ENCODE assay signal across 1 cellular context in the genomic region with DNA sequence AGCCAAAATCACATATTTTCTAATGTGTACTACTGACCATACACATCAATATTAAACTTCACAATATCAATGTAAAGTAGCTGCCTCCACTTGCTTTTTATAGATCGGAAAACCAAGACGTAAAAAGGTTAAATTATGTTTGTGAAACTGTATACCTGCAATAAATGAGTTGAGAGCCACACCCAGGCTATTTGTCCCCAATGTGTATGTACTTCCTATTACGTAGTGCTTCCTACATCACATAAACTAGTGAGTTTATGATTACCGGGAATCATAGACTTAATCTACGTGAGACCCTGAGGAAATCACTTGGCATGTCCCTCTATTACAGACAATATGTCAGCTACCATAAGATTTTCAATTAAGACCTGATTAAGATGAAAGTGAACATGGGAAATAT.
TF ChIP-seq lines count a peak whose summit lies in the region.

No MANE protein-coding gene starts in this region.

TF ChIP-seq in GM23338, 12 proteins besides CTCF, POLR2A, EP300 and RAD21 (continued from another document):
- TF ChIP-seq, protein P1, sequence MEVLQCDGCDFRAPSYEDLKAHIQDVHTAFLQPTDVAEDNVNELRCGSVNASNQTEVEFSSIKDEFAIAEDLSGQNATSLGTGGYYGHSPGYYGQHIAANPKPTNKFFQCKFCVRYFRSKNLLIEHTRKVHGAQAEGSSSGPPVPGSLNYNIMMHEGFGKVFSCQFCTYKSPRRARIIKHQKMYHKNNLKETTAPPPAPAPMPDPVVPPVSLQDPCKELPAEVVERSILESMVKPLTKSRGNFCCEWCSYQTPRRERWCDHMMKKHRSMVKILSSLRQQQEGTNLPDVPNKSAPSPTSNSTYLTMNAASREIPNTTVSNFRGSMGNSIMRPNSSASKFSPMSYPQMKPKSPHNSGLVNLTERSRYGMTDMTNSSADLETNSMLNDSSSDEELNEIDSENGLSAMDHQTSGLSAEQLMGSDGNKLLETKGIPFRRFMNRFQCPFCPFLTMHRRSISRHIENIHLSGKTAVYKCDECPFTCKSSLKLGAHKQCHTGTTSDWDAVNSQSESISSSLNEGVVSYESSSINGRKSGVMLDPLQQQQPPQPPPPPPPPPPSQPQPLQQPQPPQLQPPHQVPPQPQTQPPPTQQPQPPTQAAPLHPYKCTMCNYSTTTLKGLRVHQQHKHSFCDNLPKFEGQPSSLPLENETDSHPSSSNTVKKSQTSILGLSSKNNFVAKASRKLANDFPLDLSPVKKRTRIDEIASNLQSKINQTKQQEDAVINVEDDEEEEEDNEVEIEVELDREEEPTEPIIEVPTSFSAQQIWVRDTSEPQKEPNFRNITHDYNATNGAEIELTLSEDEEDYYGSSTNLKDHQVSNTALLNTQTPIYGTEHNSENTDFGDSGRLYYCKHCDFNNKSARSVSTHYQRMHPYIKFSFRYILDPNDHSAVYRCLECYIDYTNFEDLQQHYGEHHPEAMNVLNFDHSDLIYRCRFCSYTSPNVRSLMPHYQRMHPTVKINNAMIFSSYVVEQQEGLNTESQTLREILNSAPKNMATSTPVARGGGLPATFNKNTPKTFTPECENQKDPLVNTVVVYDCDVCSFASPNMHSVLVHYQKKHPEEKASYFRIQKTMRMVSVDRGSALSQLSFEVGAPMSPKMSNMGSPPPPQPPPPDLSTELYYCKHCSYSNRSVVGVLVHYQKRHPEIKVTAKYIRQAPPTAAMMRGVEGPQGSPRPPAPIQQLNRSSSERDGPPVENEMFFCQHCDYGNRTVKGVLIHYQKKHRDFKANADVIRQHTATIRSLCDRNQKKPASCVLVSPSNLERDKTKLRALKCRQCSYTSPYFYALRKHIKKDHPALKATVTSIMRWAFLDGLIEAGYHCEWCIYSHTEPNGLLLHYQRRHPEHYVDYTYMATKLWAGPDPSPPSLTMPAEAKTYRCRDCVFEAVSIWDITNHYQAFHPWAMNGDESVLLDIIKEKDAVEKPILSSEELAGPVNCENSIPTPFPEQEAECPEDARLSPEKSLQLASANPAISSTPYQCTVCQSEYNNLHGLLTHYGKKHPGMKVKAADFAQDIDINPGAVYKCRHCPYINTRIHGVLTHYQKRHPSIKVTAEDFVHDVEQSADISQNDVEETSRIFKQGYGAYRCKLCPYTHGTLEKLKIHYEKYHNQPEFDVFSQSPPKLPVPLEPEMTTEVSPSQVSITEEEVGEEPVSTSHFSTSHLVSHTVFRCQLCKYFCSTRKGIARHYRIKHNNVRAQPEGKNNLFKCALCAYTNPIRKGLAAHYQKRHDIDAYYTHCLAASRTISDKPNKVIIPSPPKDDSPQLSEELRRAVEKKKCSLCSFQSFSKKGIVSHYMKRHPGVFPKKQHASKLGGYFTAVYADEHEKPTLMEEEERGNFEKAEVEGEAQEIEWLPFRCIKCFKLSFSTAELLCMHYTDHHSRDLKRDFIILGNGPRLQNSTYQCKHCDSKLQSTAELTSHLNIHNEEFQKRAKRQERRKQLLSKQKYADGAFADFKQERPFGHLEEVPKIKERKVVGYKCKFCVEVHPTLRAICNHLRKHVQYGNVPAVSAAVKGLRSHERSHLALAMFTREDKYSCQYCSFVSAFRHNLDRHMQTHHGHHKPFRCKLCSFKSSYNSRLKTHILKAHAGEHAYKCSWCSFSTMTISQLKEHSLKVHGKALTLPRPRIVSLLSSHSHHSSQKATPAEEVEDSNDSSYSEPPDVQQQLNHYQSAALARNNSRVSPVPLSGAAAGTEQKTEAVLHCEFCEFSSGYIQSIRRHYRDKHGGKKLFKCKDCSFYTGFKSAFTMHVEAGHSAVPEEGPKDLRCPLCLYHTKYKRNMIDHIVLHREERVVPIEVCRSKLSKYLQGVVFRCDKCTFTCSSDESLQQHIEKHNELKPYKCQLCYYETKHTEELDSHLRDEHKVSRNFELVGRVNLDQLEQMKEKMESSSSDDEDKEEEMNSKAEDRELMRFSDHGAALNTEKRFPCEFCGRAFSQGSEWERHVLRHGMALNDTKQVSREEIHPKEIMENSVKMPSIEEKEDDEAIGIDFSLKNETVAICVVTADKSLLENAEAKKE (CRISPR knock-in tag; IDR thresholded peaks at IDR 0.05), result no peak
- TF ChIP-seq POLR2AphosphoS5 (IDR thresholded peaks at IDR 0.05; ENCODE audit: low read depth), result no peak
